In the genomic region with DNA sequence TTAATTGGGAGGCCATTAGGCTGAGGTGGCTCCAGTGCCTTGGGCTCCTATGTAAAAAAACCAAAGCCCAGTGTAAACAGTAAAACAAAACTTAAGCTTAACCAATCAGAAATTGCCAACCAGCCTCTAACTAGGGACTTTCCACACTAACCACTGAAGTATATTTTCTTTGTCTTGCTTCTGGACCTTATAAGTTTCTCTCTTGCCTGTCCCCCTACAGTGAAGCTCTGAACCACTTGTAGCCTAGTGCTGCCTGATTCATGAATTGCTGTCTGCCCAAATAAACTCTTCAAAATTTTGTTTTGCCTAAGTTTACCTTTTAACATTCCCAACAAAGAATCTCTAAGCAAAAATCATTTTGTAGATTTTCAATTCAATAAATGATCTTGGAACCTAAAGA, we compare ENCODE assay signal across 23 cellular contexts. TPM values are rescaled to one million over a fixed set of nuclear protein-coding genes. Genes with fewer than 3 reads are reported as not detected.
"Had no signal": no experiment of that assay in that cellular context is flagged by ENCODE, and none has a peak within 500 bp of the region (broad histone marks: within the 10 kb centered on the region; RNA-seq: fewer than 3 reads in every experiment).

No MANE protein-coding gene starts in this region.

- H3K4me3 ChIP-seq: cardiac muscle cell, esophagus muscularis mucosa, hepatocyte, lung, upper lobe of right lung had no signal

- FAIRE-seq: endothelial cell of umbilical vein, islet of Langerhans had no signal

- H3K79me2 ChIP-seq: hepatocyte had no signal

- ATAC-seq: activated CD8-positive, alpha-beta memory T cell treated with anti-CD3 and anti-CD28 coated beads, Interleukin-2, amount 10 ng/mL, durations not matched to agents 7 days and 5 days; upper lobe of right lung had no signal

- H3K4me1 ChIP-seq: esophagus muscularis mucosa, upper lobe of right lung had no signal

- H3K4me3 Mint-ChIP-seq: activated CD4-positive, alpha-beta memory T cell treated with anti-CD3 and anti-CD28 coated beads for 36 hours; activated CD8-positive, alpha-beta memory T cell treated with anti-CD3 and anti-CD28 coated beads, Interleukin-2, amount 10 ng/mL, durations not matched to agents 7 days and 5 days; activated naive CD8-positive, alpha-beta T cell treated with anti-CD3 and anti-CD28 coated beads, Interleukin-2, amount 10 ng/mL, durations not matched to agents 7 days and 5 days; dendritic cell treated with granulocyte-macrophage colony-stimulating factor and Interleukin-4, amounts not matched to agents 40 ng/mL and 50 ng/mL, for 4 days; mesothelial cell of epicardium; nephron progenitor cell had no signal

- H3K36me3 ChIP-seq: upper lobe of right lung, WERI-Rb-1 had no signal

- H2AFZ ChIP-seq: hepatocyte had no signal

- H3K4me1 Mint-ChIP-seq: activated naive CD8-positive, alpha-beta T cell treated with anti-CD3 and anti-CD28 coated beads, Interleukin-2, amount 10 ng/mL, durations not matched to agents 7 days and 5 days had no signal

- H3K27me3 ChIP-seq: cardiac muscle cell, esophagus muscularis mucosa, hepatocyte, upper lobe of right lung had no signal

- H3K27me3 Mint-ChIP-seq: activated CD4-positive, alpha-beta memory T cell treated with anti-CD3 and anti-CD28 coated beads for 36 hours; dendritic cell treated with granulocyte-macrophage colony-stimulating factor and Interleukin-4, amounts not matched to agents 40 ng/mL and 50 ng/mL, for 4 days had no signal

- H3K4me2 ChIP-seq: hepatocyte had no signal

- H3K9me3 ChIP-seq: esophagus muscularis mucosa, upper lobe of right lung had no signal

- H3K27ac ChIP-seq: cardiac muscle cell, esophagus muscularis mucosa, hepatocyte, upper lobe of right lung, WERI-Rb-1 had no signal

- H3K27ac Mint-ChIP-seq: activated CD4-positive, alpha-beta memory T cell treated with anti-CD3 and anti-CD28 coated beads for 36 hours; activated CD8-positive, alpha-beta memory T cell treated with anti-CD3 and anti-CD28 coated beads, Interleukin-2, amount 10 ng/mL, durations not matched to agents 7 days and 5 days; activated naive CD8-positive, alpha-beta T cell treated with anti-CD3 and anti-CD28 coated beads, Interleukin-2, amount 10 ng/mL, durations not matched to agents 7 days and 5 days; dendritic cell treated with granulocyte-macrophage colony-stimulating factor and Interleukin-4, amounts not matched to agents 40 ng/mL and 50 ng/mL, for 4 days; mesothelial cell of epicardium; nephron progenitor cell had no signal

- H3K9me3 Mint-ChIP-seq: activated CD4-positive, alpha-beta memory T cell treated with anti-CD3 and anti-CD28 coated beads for 36 hours; activated naive CD8-positive, alpha-beta T cell treated with anti-CD3 and anti-CD28 coated beads, Interleukin-2, amount 10 ng/mL, durations not matched to agents 7 days and 5 days; dendritic cell treated with granulocyte-macrophage colony-stimulating factor and Interleukin-4, amounts not matched to agents 40 ng/mL and 50 ng/mL, for 4 days; nephron progenitor cell had no signal

- DNase-seq: activated CD4-positive, alpha-beta memory T cell treated with anti-CD3 and anti-CD28 coated beads for 36 hours; activated CD4-positive, alpha-beta T cell treated with anti-CD3 and anti-CD28 coated beads for 1 hour; activated CD8-positive, alpha-beta memory T cell treated with anti-CD3 and anti-CD28 coated beads, Interleukin-2, amount 10 ng/mL, durations not matched to agents 7 days and 5 days; activated naive CD4-positive, alpha-beta T cell; activated naive CD8-positive, alpha-beta T cell treated with anti-CD3 and anti-CD28 coated beads, Interleukin-2, amount 10 ng/mL, durations not matched to agents 7 days and 5 days; amygdala; effector CD8-positive, alpha-beta T cell; nephron progenitor cell; occipital lobe; stimulated activated CD4-positive, alpha-beta T cell treated with anti-CD3 and anti-CD28 coated beads, Interleukin-1b, Interleukin-23, amount 100 ng/mL, for 48 hours; stimulated activated CD8-positive, alpha-beta memory T cell treated with anti-CD3 and anti-CD28 coated beads, Interleukin-4, amount 100 ng/mL, for 48 hours; stimulated activated naive CD4-positive, alpha-beta T cell; upper lobe of right lung; WERI-Rb-1 had no signal

- H3K36me3 Mint-ChIP-seq: activated CD4-positive, alpha-beta memory T cell treated with anti-CD3 and anti-CD28 coated beads for 36 hours; activated naive CD8-positive, alpha-beta T cell treated with anti-CD3 and anti-CD28 coated beads, Interleukin-2, amount 10 ng/mL, durations not matched to agents 7 days and 5 days had no signal

RNA-seq across cellular contexts. Expression of gene POPDC3, which starts 28.2 kb away (rescaled TPM):
- total RNA-seq: activated CD4-positive, alpha-beta memory T cell treated with anti-CD3 and anti-CD28 coated beads for 36 hours; activated CD8-positive, alpha-beta memory T cell treated with anti-CD3 and anti-CD28 coated beads, Interleukin-2, amount 10 ng/mL, durations not matched to agents 7 days and 5 days; activated naive CD8-positive, alpha-beta T cell treated with anti-CD3 and anti-CD28 coated beads, Interleukin-2, amount 10 ng/mL, durations not matched to agents 7 days and 5 days; esophagus muscularis mucosa; occipital lobe; posterior vena cava had no signal
